10 cellular contexts compared by ENCODE assay signal in the genomic region with DNA sequence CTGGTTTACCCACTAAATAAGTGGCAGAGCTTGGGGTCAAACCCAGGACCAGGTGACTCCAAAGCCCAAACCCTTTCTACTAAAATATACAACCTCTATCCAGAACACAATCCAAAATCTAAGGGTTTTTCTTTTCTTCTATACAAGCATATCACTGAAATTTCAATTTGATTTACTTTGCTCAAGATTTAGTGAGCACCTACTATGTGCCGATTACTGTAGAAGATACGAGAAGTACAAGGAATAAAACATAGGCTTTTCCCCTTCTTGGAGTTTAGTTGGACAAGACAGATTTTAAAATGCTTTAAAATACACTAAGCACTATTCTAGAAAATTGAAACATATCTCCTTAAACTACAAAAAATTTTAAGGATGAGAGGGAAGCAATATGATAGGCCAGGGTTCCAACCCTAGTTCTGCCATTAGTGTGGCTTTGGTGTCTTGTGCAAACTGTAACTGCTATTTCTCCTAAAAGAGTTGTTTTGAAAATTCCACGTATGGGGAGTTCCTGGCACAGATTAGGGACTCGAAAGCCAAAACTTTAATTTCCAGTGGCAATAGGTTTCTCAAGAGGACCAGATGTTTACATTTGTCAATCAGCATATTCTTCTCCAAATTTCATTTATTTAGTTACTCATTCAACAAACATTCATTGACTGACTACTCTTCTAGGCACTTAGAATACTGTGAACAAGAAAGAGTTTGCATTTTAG. TPM values are rescaled to one million over a fixed set of nuclear protein-coding genes. Genes with fewer than 3 reads are reported as not detected.
DNase-seq lines count a peak whose midpoint lies in the region; ATAC-seq and TF ChIP-seq lines count a peak whose summit lies in the region.
"Had no signal": no experiment of that assay in that cellular context is flagged by ENCODE, and none has a peak within 500 bp of the region (broad histone marks: within the 10 kb centered on the region; RNA-seq: fewer than 3 reads in every experiment).

No MANE protein-coding gene starts in this region.

- peak overlapping the region; percentile 91 for H3K4me3 Mint-ChIP-seq in activated T-cell treated with anti-CD3 and anti-CD28 coated beads, Interleukin-2, amount 50 U/mL, for 24 hours
- peak overlapping the region; percentile 26; the same call in 1 of the 2 replicates for H3K4me3 Mint-ChIP-seq in WTC11

- H3K27ac ChIP-seq in thoracic aorta, result peak overlapping the region; percentile 88 to 92
- H3K27ac ChIP-seq in caudate nucleus (ENCODE audit: low read depth, low read length), result no peak overlapping the region

- H3K9me3 Mint-ChIP-seq in activated T-cell treated with anti-CD3 and anti-CD28 coated beads, Interleukin-2, amount 50 U/mL, for 24 hours, result no peaks in the 10 kb centered on the region
- H3K9me3 Mint-ChIP-seq in WTC11, result no peaks in the 10 kb centered on the region

- H3K36me3 Mint-ChIP-seq in activated T-cell treated with anti-CD3 and anti-CD28 coated beads, Interleukin-2, amount 50 U/mL, for 24 hours (ENCODE audit: low read depth), result peaks cover 52% of the 10 kb centered on the region
- peaks cover 8% of the 10 kb centered on the region for H3K36me3 Mint-ChIP-seq in WTC11

- no peaks in the 10 kb centered on the region for H3K27me3 ChIP-seq in thoracic aorta (replicated peaks; ENCODE audit: insufficient read depth)

- H3K36me3 ChIP-seq in thoracic aorta, result no peaks in the 10 kb centered on the region

- no peak for ATAC-seq in WTC11
- no peak for ATAC-seq in thoracic aorta (ENCODE audit: insufficient number of reproducible peaks, low FRiP score, low read depth)
- no peak for ATAC-seq in GM19467 (IDR thresholded peaks at IDR 0.05; ENCODE audit: unreplicated experiment)

- peaks cover 57% of the 10 kb centered on the region for H3K4me1 Mint-ChIP-seq in activated T-cell treated with anti-CD3 and anti-CD28 coated beads, Interleukin-2, amount 50 U/mL, for 24 hours (ENCODE audit: low read depth)
- H3K4me1 Mint-ChIP-seq in WTC11, result peaks cover 19% of the 10 kb centered on the region

- no peaks in the 10 kb centered on the region for H3K27me3 Mint-ChIP-seq in activated T-cell treated with anti-CD3 and anti-CD28 coated beads, Interleukin-2, amount 50 U/mL, for 24 hours
- H3K27me3 Mint-ChIP-seq in WTC11 (ENCODE audit: low read depth), result no peaks in the 10 kb centered on the region

- TF ChIP-seq CTCF in WTC11 (IDR thresholded peaks at IDR 0.05) (no peak), thoracic aorta (IDR thresholded peaks at IDR 0.05) (no peak)

- H3K9me3 ChIP-seq in thoracic aorta, result no peaks in the 10 kb centered on the region

- CTCF ChIA-PET in WTC11 (lab: Charles Lee), result no interaction called here

- POLR2A ChIA-PET in WTC11 (lab: Charles Lee), result interaction anchor here (1.1 kb wide), 1 partner anchor 17 kb away, joined by 3 read pairs; no protein-coding TSS in a partner anchor

- H3K4me3 ChIP-seq in thoracic aorta, result peak overlapping the region; percentile 98

- peaks cover 27 to 58% of the 10 kb centered on the region in 2 donors for H3K4me1 ChIP-seq in thoracic aorta (ENCODE audit: control insufficient read depth in 1 of 2, low read depth in 2 of 2)

- no peak overlapping the region for H3K27ac Mint-ChIP-seq in activated T-cell treated with anti-CD3 and anti-CD28 coated beads, Interleukin-2, amount 50 U/mL, for 24 hours
- H3K27ac Mint-ChIP-seq in WTC11, result no peak overlapping the region

- DNase-seq in activated T-cell treated with anti-CD3 and anti-CD28 coated beads, Interleukin-2, amount 50 U/mL, for 24 hours, result no peak
- DNase-seq in activated T-cell treated with anti-CD3 and anti-CD28 coated beads, Interleukin-2, amount 50 U/mL, for 1 hour, result no peak
- DNase-seq in WTC11 (ENCODE audit: low spot score), result no peak
- DNase-seq in hepatic stellate cell (ENCODE audit: low spot score), result peak; percentile 14
- no peak for DNase-seq in thoracic aorta (ENCODE audit: low spot score)
- no peak for DNase-seq in iPS-NIHi7 (ENCODE audit: extremely low spot score)
- no peak for DNase-seq in caudate nucleus (lab: John Stamatoyannopoulos, UW)
- DNase-seq: central memory CD4-positive, alpha-beta T cell; NK-92 treated with Interleukin-12 subunit alpha and Interleukin-12 subunit beta, amount 100 ng/mL, for 24 hours had no signal

TF ChIP-seq in WTC11, 78 proteins besides CTCF, POLR2A, EP300 and RAD21:
- TF ChIP-seq KAT7 (CRISPR knock-in tag; IDR thresholded peaks at IDR 0.05; ENCODE audit: borderline replicate concordance) (no peak), CBFB (CRISPR knock-in tag; IDR thresholded peaks at IDR 0.05; ENCODE audit: low read depth) (no peak)
- TF ChIP-seq, protein P1, sequence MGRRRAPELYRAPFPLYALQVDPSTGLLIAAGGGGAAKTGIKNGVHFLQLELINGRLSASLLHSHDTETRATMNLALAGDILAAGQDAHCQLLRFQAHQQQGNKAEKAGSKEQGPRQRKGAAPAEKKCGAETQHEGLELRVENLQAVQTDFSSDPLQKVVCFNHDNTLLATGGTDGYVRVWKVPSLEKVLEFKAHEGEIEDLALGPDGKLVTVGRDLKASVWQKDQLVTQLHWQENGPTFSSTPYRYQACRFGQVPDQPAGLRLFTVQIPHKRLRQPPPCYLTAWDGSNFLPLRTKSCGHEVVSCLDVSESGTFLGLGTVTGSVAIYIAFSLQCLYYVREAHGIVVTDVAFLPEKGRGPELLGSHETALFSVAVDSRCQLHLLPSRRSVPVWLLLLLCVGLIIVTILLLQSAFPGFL (CRISPR knock-in tag; IDR thresholded peaks at IDR 0.05; ENCODE audit: borderline replicate concordance), result no peak

RNA-seq across cellular contexts. Expression of a gene that starts 2.6 kb away (rescaled TPM):
- total RNA-seq in WTC11 (2021) (14.3 to 17.5 TPM (median 16.6 TPM) in 3 replicates), thoracic aorta (10 to 100 TPM; 69.0 to 74.9 TPM)

RNA-seq across cellular contexts. Expression of a gene that starts 2.8 kb away (rescaled TPM):
- total RNA-seq in WTC11 (2021) (29.1 to 33.2 TPM (median 31.7 TPM) in 3 replicates), thoracic aorta (10 to 100 TPM; 57.4 to 75.1 TPM)

RNA-seq across cellular contexts. Expression of a gene that starts 16.4 kb away (rescaled TPM):
- total RNA-seq in WTC11 (2021) (1.6 to 1.7 TPM (median 1.7 TPM) in 3 replicates), thoracic aorta (10 to 100 TPM; 13.8 to 20.3 TPM)
